In genomic region chr1:230104395-230105244, GRCh38 we compare ENCODE assay signal across 8 cellular contexts. TPM values are rescaled to one million over a fixed set of nuclear protein-coding genes. Genes with fewer than 3 reads are reported as not detected.
DNase-seq lines count a peak whose midpoint lies in the region; ATAC-seq, FAIRE-seq and TF ChIP-seq lines count a peak whose summit lies in the region.

No MANE protein-coding gene starts in this region.

- CTCF ChIA-PET in CD4-positive, alpha-beta memory T cell (lab: Charles Lee; ENCODE audit: partially characterized antibody) = interaction anchor here (1.1 kb wide), 1 partner anchor 12 kb away, joined by 3 read pairs; no protein-coding TSS in a partner anchor
- CTCF ChIA-PET in IMR-90 (lab: Yijun Ruan, JAX) = interaction anchor here (0.6 to 1.6 kb wide), 4 partner anchors 10 to 164 kb away, joined by 3 to 5 read pairs (median 3); no protein-coding TSS in a partner anchor

- peak overlapping the region in 5 of 7 donors; percentile 19 to 83 (median 29) for H3K27ac Mint-ChIP-seq in CD4-positive, alpha-beta memory T cell
- H3K27ac Mint-ChIP-seq in activated naive CD8-positive, alpha-beta T cell = peak overlapping the region; percentile 93

- peak overlapping the region; percentile 92 for H2BK120ac ChIP-seq in IMR-90 (ENCODE audit: low read depth, low read length)

- H3K79me1 ChIP-seq in IMR-90 (ENCODE audit: low read depth in 1 of 2, low read length in 2 of 2) = peaks cover 27 to 75% of the 10 kb centered on the region in 2 experiments

- dilution Hi-C loops in IMR-90 (cut with HindIII; ENCODE audit: low sequenced_read_pairs, unreplicated experiment) = no loop called here

- in situ Hi-C loops in IMR-90 (cut with MboI; ENCODE audit: low sequenced_read_pairs) = no loop called here

- H3K14ac ChIP-seq in IMR-90 (replicated peaks; ENCODE audit: low read depth, low read length) = peak overlapping the region; percentile 53

- H2BK5ac ChIP-seq in IMR-90 (ENCODE audit: low read depth, low read length, poor library complexity, severe bottlenecking) = peak overlapping the region; percentile 88

- POLR2A ChIA-PET in CD4-positive, alpha-beta memory T cell (lab: Charles Lee; ENCODE audit: partially characterized antibody) = no interaction called here
- POLR2A ChIA-PET in IMR-90 (lab: Charles Lee; ENCODE audit: unreplicated experiment) = interaction anchor here (0.6 kb wide), 1 partner anchor 1563 kb away, joined by 3 read pairs; no protein-coding TSS in a partner anchor

- H3K18ac ChIP-seq in IMR-90 (ENCODE audit: low read depth, low read length) = peak overlapping the region; percentile 86

- BruUV-seq in IMR-90 (replicated peaks; lab: Mats Ljungman, UMichigan) = no TSS peak

- peak overlapping the region; percentile 92 for H4K91ac ChIP-seq in IMR-90 (ENCODE audit: insufficient read depth, low read depth, low read length)

- peak overlapping the region; percentile 70 for H3K4me2 ChIP-seq in IMR-90 (ENCODE audit: low read depth, low read length)

- ATAC-seq in GM19468 (IDR thresholded peaks at IDR 0.05; ENCODE audit: extremely low read depth, unreplicated experiment) (peak; percentile 52), IMR-90 (ENCODE audit: low read depth) (peak; percentile 79), Right ventricle myocardium superior (ENCODE audit: poor library complexity) (peak; percentile 96), psoas muscle (peak; percentile 85 to 95 (median 92))

- DNase-seq in CD4-positive, alpha-beta memory T cell = peak in 4 of 5 donors; percentile 16 to 66 (median 30)
- DNase-seq in IMR-90 (peak; percentile 100), SJSA1 (ENCODE audit: low read depth in 1 of 2, low spot score in 2 of 2) (peak; percentile 99 to 100), Right ventricle myocardium superior (peak; percentile 97), psoas muscle (peak; percentile 99), urothelium cell line (ENCODE audit: low spot score) (peak; percentile 94)

- 0% methylated on average over 8 of the region's 19 CpGs; no CpG with 5 or more reads in 1 of the 2 experiments for WGBS in IMR-90 (ENCODE audit: extremely low coverage in 2 of 2, insufficient read length in 1 of 2), 2 experiments
- WGBS in psoas muscle, 3 donors = 4 to 11% (median 5%) methylated on average over 19 of the region's 19 CpGs

- H3K4ac ChIP-seq in IMR-90 (ENCODE audit: low read depth, low read length) = peak overlapping the region; percentile 87

- H3K4me3 ChIP-seq in CD4-positive, alpha-beta memory T cell (ENCODE audit: low read length in 2 of 2) = no peak overlapping the region
- H3K4me3 ChIP-seq in IMR-90 (ENCODE audit: insufficient read depth, low read depth, low read length) (no peak overlapping the region), SJSA1 (no peak overlapping the region), psoas muscle (peak overlapping the region; percentile 23)

- H3K27me3 ChIP-seq in CD4-positive, alpha-beta memory T cell (ENCODE audit: insufficient read depth, low read length) = no peaks in the 10 kb centered on the region
- no peaks in the 10 kb centered on the region for H3K27me3 ChIP-seq in IMR-90 (ENCODE audit: control insufficient read depth, insufficient read depth, low read length)
- no peaks in the 10 kb centered on the region for H3K27me3 ChIP-seq in SJSA1 (replicated peaks)
- H3K27me3 ChIP-seq in psoas muscle (ENCODE audit: insufficient read depth in 3 of 3, low read length in 2 of 3) = no peaks in the 10 kb centered on the region

- TF ChIP-seq POLR2A in IMR-90 (IDR thresholded peaks at IDR 0.05; ENCODE audit: low read depth, low read length) = peak; percentile 68

- peak overlapping the region; percentile 81 for H4K5ac ChIP-seq in IMR-90 (ENCODE audit: low read depth, low read length)

- peak overlapping the region; percentile 79 for H3K56ac ChIP-seq in IMR-90 (ENCODE audit: extremely low read depth, insufficient read depth, low read length)

- H4K8ac ChIP-seq in IMR-90 (ENCODE audit: low read depth in 2 of 2, low read length in 2 of 2) = peak overlapping the region; percentile 76 to 79

- peaks cover 40% of the 10 kb centered on the region for H3K9me1 ChIP-seq in IMR-90 (ENCODE audit: insufficient read depth, low read length)

- H3K27ac ChIP-seq in CD4-positive, alpha-beta memory T cell (ENCODE audit: low read depth, low read length) = no peak overlapping the region
- H3K27ac ChIP-seq in IMR-90 (ENCODE audit: insufficient read depth, low read length) (peak overlapping the region; percentile 77), SJSA1 (peak overlapping the region; percentile 74), psoas muscle (peak overlapping the region; percentile 85)

- TF ChIP-seq CTCF in IMR-90 (conservative IDR thresholded peaks at IDR 0.05; ENCODE audit: low read depth, low read length) (no peak), psoas muscle (IDR thresholded peaks at IDR 0.05) (no peak)

- H3K4me1 ChIP-seq in CD4-positive, alpha-beta memory T cell (ENCODE audit: insufficient read depth, low read length) = peaks cover 36% of the 10 kb centered on the region
- peaks cover 40% of the 10 kb centered on the region for H3K4me1 ChIP-seq in IMR-90 (ENCODE audit: control insufficient read depth, insufficient read depth, low read length)
- peaks cover 65% of the 10 kb centered on the region for H3K4me1 ChIP-seq in SJSA1 (replicated peaks)
- peaks cover 64% of the 10 kb centered on the region for H3K4me1 ChIP-seq in psoas muscle

- peak overlapping the region; percentile 68 for H3K23ac ChIP-seq in IMR-90 (ENCODE audit: low read depth, low read length)

- H3K9me3 Mint-ChIP-seq in CD4-positive, alpha-beta memory T cell = no peaks in the 10 kb centered on the region
- no peaks in the 10 kb centered on the region for H3K9me3 Mint-ChIP-seq in activated naive CD8-positive, alpha-beta T cell (ENCODE audit: low read depth)

- intact Hi-C loops in CD4-positive, alpha-beta memory T cell (cut with micrococcal nuclease) = loop anchor here (2.0 kb wide), 1 partner anchor 36 kb away; no protein-coding TSS in a partner anchor
- intact Hi-C loops in IMR-90 (cut with micrococcal nuclease) = loop anchor here (1.0 to 2.0 kb wide), 2 partner anchors 14 to 36 kb away; no protein-coding TSS in a partner anchor
- intact Hi-C loops in Right ventricle myocardium superior (cut with DNase I) = no loop called here
- intact Hi-C loops in psoas muscle (cut with DNase I) = loop anchor here (2.0 to 10.0 kb wide), 3 partner anchors 36 to 110 kb away; no protein-coding TSS in a partner anchor

- H2BK15ac ChIP-seq in IMR-90 (ENCODE audit: low read depth, low read length) = peak overlapping the region; percentile 75; the same call in 1 of the 3 replicates

- peaks cover 38 to 77% (median 50%) of the 10 kb centered on the region in 4 donors for H3K4me1 Mint-ChIP-seq in CD4-positive, alpha-beta memory T cell
- H3K4me1 Mint-ChIP-seq in activated naive CD8-positive, alpha-beta T cell (ENCODE audit: low read depth) = peaks cover 82% of the 10 kb centered on the region

- H2AK9ac ChIP-seq in IMR-90 (replicated peaks; ENCODE audit: low read depth, low read length, poor library complexity) = peak overlapping the region; percentile 86

- H3K9me3 ChIP-seq in CD4-positive, alpha-beta memory T cell (ENCODE audit: control insufficient read depth in 1 of 2, low read length in 2 of 2) = no peaks in the 10 kb centered on the region
- H3K9me3 ChIP-seq in IMR-90 (ENCODE audit: control insufficient read depth, insufficient read depth, low read length) (no peaks in the 10 kb centered on the region), SJSA1 (replicated peaks) (no peaks in the 10 kb centered on the region), psoas muscle (no peaks in the 10 kb centered on the region)

- H2BK20ac ChIP-seq in IMR-90 (ENCODE audit: low read depth, low read length) = peak overlapping the region; percentile 91

- no peaks in the 10 kb centered on the region for H3K36me3 Mint-ChIP-seq in CD4-positive, alpha-beta memory T cell
- peaks cover 2% of the 10 kb centered on the region for H3K36me3 Mint-ChIP-seq in activated naive CD8-positive, alpha-beta T cell

- no peaks in the 10 kb centered on the region for H3K27me3 Mint-ChIP-seq in CD4-positive, alpha-beta memory T cell
- H3K27me3 Mint-ChIP-seq in activated naive CD8-positive, alpha-beta T cell = no peaks in the 10 kb centered on the region

- peak overlapping the region; percentile 27 for H2AFZ ChIP-seq in IMR-90 (replicated peaks; ENCODE audit: low read length, poor library complexity)

- no peak for FAIRE-seq in urothelium cell line (lab: Jason Lieb, UNC)

- TF ChIP-seq RAD21 in IMR-90 (IDR thresholded peaks at IDR 0.05; ENCODE audit: low read length) = no peak; the same call in 1 of the 2 replicates

- peak overlapping the region; percentile 31 for H3K9ac ChIP-seq in IMR-90 (ENCODE audit: low read depth, low read length)

- H2AK5ac ChIP-seq in IMR-90 (ENCODE audit: low read depth, low read length) = peak overlapping the region; percentile 87

- peak overlapping the region in 7 of 8 donors; percentile 40 to 82 (median 57) for H3K4me3 Mint-ChIP-seq in CD4-positive, alpha-beta memory T cell
- H3K4me3 Mint-ChIP-seq in activated naive CD8-positive, alpha-beta T cell = peak overlapping the region; percentile 77

- peaks cover 34% of the 10 kb centered on the region for H4K20me1 ChIP-seq in IMR-90 (ENCODE audit: insufficient read depth, low read length)

- no peaks in the 10 kb centered on the region for H3K36me3 ChIP-seq in CD4-positive, alpha-beta memory T cell (ENCODE audit: insufficient read depth, low read length)
- H3K36me3 ChIP-seq in IMR-90 (ENCODE audit: control insufficient read depth, insufficient read depth, low read length) (no peaks in the 10 kb centered on the region), SJSA1 (peaks cover 8% of the 10 kb centered on the region; the same call in 1 of the 2 replicates), psoas muscle (ENCODE audit: insufficient read depth in 1 of 2, low read depth in 1 of 2) (no peaks in the 10 kb centered on the region)

TF ChIP-seq in IMR-90, 13 proteins besides CTCF, POLR2A, EP300 and RAD21 (continues in another document):
- TF ChIP-seq ELK1 (IDR thresholded peaks at IDR 0.05; ENCODE audit: borderline replicate concordance, low read depth, low read length) = no peak

RNA-seq across cellular contexts. Expression of gene GALNT2, which starts 37.6 kb away (rescaled TPM):
- total RNA-seq in CD4-positive, alpha-beta memory T cell = 10 to 100 TPM; 18.9 to 20.9 TPM
- 10 to 100 TPM; 11.5 to 12.6 TPM for polyA plus RNA-seq in CD4-positive, alpha-beta memory T cell
- 50.4 and 58.6 TPM in 2 replicates for total RNA-seq in IMR-90 (2012; rRNA removed)
- polyA plus RNA-seq in IMR-90 (2012; rRNA removed) = 170 and 189 TPM in 2 replicates
- 173 and 231 TPM in 2 replicates for polyA plus RNA-seq in IMR-90 (2012; cell fraction: cytosol; rRNA removed)
- polyA plus RNA-seq in IMR-90 (2012; cell fraction: nucleus; rRNA removed; ENCODE audit: low replicate concordance) = 130 and 137 TPM in 2 replicates
- total RNA-seq in SJSA1 (2014; rRNA removed; shearing (Covaris generic)) = 54.6 and 62.5 TPM in 2 replicates
- 21.2 TPM for total RNA-seq in Right ventricle myocardium superior
- 10 to 100 TPM; 49.4 to 88.7 (median 79.6) TPM for total RNA-seq in psoas muscle
- 10 to 100 TPM; 43.7 to 77.0 (median 63.8) TPM for polyA plus RNA-seq in psoas muscle

Comparison
In these comparisons a context has a peak if more than half of its experiments do, and no peak if none do; other contexts are left out.
1. DNase-seq: peak in every context shown above with its lines; median percentile 100 in IMR-90; 100 in SJSA1; 99 in psoas muscle; 97 in Right ventricle myocardium superior; 94 in urothelium cell line; 30 in CD4-positive, alpha-beta memory T cell.